Comparison of ENCODE assay signal across 8 cellular contexts in the genomic region with DNA sequence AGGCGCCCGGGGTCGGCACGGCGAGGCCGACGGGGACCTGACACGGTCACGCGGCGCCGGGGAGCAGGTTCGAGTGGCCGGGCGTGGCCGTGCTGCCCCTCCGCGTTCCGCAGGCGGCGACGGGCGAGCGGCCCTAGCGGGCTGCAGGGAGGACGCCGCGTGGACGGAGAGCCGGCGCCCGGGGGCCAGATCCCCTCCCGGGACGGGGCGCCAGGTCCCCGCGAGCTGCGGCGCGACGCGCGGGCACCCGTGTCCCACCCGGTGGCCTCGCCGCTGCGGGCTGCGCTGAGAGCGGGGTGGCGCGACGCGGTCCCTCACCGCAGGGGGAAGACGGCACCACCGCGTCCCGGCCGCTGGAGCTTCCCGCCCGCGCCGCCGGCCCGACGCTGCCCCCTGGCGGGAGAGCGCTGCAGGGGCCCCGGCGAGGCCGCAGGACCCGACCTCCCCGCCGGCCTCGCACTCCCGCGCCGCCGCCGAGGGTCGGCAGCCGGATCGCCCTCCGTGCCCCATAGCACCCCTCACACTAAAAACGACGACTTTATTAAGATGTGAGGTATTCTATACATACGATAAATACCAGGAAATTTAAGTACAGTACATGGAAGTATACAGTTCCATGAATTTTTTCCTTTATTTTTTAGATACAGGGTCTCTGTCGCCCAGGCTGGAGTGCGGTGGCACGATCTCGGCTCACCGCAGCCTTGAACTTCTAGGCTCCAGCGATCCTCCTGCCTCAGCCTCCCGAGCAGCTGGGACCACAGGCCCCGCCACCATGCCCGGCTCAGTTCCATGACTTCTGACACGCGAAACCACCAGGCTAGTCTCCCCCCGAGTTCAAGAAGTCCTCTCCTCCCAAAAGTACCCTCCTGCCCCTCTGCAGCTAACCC. TPM values are rescaled to one million over a fixed set of nuclear protein-coding genes. Genes with fewer than 3 reads are reported as not detected.
DNase-seq lines count a peak whose midpoint lies in the region; ATAC-seq, FAIRE-seq and TF ChIP-seq lines count a peak whose summit lies in the region.

No MANE protein-coding gene starts in this region.

- H3K9me3 ChIP-seq in CD4-positive, alpha-beta memory T cell (ENCODE audit: control insufficient read depth in 1 of 2, low read length in 2 of 2): no peaks in the 10 kb centered on the region
- no peaks in the 10 kb centered on the region for H3K9me3 ChIP-seq in osteoblast (ENCODE audit: low read depth, low read length)
- H3K9me3 ChIP-seq in tibial nerve: no peaks in the 10 kb centered on the region

- H3K4me1 Mint-ChIP-seq in CD4-positive, alpha-beta memory T cell: peaks cover 0 to 16% (median 4%) of the 10 kb centered on the region in 4 donors

- H3K4me1 ChIP-seq in CD4-positive, alpha-beta memory T cell (ENCODE audit: insufficient read depth, low read length): peaks cover 8% of the 10 kb centered on the region
- H3K4me1 ChIP-seq in osteoblast (ENCODE audit: insufficient read depth, low read length) (peaks cover 11% of the 10 kb centered on the region), tibial nerve (peaks cover 0 to 23% (median 4%) of the 10 kb centered on the region in 4 donors)

- H3K4me2 ChIP-seq in osteoblast (ENCODE audit: insufficient read depth, low read length): peak overlapping the region; percentile 80

- H3K27me3 ChIP-seq in CD4-positive, alpha-beta memory T cell (ENCODE audit: insufficient read depth, low read length): no peaks in the 10 kb centered on the region
- no peaks in the 10 kb centered on the region for H3K27me3 ChIP-seq in osteoblast (ENCODE audit: insufficient read depth, low read length)
- no peaks in the 10 kb centered on the region for H3K27me3 ChIP-seq in tibial nerve

- peak overlapping the region; percentile 4 for H3K27ac ChIP-seq in CD4-positive, alpha-beta memory T cell (ENCODE audit: low read depth, low read length)
- H3K27ac ChIP-seq in osteoblast (ENCODE audit: low read depth, low read length) (no peak overlapping the region), tibial nerve (peak overlapping the region in 3 of 4 donors; percentile 62 to 84 (median 65))

- CTCF ChIA-PET in CD4-positive, alpha-beta memory T cell (lab: Charles Lee; ENCODE audit: partially characterized antibody): interaction anchor here (0.6 to 3.8 kb wide), 6 partner anchors 11 to 716 kb away, joined by 3 to 51 read pairs (median 3); no protein-coding TSS in a partner anchor

- TF ChIP-seq POLR2A in tibial nerve (IDR thresholded peaks at IDR 0.05): peak in 1 of 2 donors; percentile 29

- H2AFZ ChIP-seq in osteoblast (ENCODE audit: low read length): peak overlapping the region; percentile 77

- intact Hi-C loops in CD4-positive, alpha-beta memory T cell (cut with micrococcal nuclease): loop anchor here (1.0 to 2.0 kb wide), 4 partner anchors 28 to 433 kb away; partner anchors contain the start of gene NCBP2

- H3K9me3 Mint-ChIP-seq in CD4-positive, alpha-beta memory T cell: no peaks in the 10 kb centered on the region

- no peaks in the 10 kb centered on the region for H4K20me1 ChIP-seq in osteoblast (ENCODE audit: insufficient read depth, low read length)

- peak overlapping the region in 3 of 7 donors; percentile 17 to 71 (median 41) for H3K27ac Mint-ChIP-seq in CD4-positive, alpha-beta memory T cell

- ATAC-seq in GM19438 (IDR thresholded peaks at IDR 0.05; ENCODE audit: low read depth, unreplicated experiment): peak; percentile 57

- H3K36me3 ChIP-seq in CD4-positive, alpha-beta memory T cell (ENCODE audit: insufficient read depth, low read length): no peaks in the 10 kb centered on the region
- H3K36me3 ChIP-seq in osteoblast (ENCODE audit: insufficient read depth, low read length) (no peaks in the 10 kb centered on the region), tibial nerve (peaks cover 0 to 23% (median 0%) of the 10 kb centered on the region in 3 donors)

- POLR2A ChIA-PET in CD4-positive, alpha-beta memory T cell (lab: Charles Lee; ENCODE audit: partially characterized antibody): interaction anchor here (1.0 to 1.9 kb wide), 3 partner anchors 28 to 229 kb away, joined by 3 to 12 read pairs (median 6); partner anchors contain the start of gene NCBP2

- no peak for FAIRE-seq in RCC 7860 (lab: Jason Lieb, UNC)

- peaks cover 0 to 1% of the 10 kb centered on the region in 2 donors for H3K27me3 Mint-ChIP-seq in CD4-positive, alpha-beta memory T cell

- H3K4me3 Mint-ChIP-seq in CD4-positive, alpha-beta memory T cell: peak overlapping the region; percentile 67 to 86 (median 80)

- peak overlapping the region in 1 of 2 donors; percentile 64 for H3K4me3 ChIP-seq in CD4-positive, alpha-beta memory T cell (ENCODE audit: low read length in 2 of 2)
- H3K4me3 ChIP-seq in osteoblast (ENCODE audit: insufficient read depth, low read length) (peak overlapping the region; percentile 78), tibial nerve (peak overlapping the region; percentile 79 to 93 (median 82))

- no peaks in the 10 kb centered on the region for H3K79me2 ChIP-seq in osteoblast (ENCODE audit: insufficient read depth, low read length)

- 14 to 19% methylated on average over 50 to 61 of the region's 100 CpGs for WGBS in tibial nerve, 2 donors

- TF ChIP-seq EP300 in tibial nerve (IDR thresholded peaks at IDR 0.05): no peak

- peak; percentile 53 to 69 (median 68) for DNase-seq in CD4-positive, alpha-beta memory T cell
- DNase-seq in HPDE6-E6E7 (ENCODE audit: extremely low spot score) (peak; percentile 74), RCC 7860 (ENCODE audit: low spot score) (peak; percentile 13), germinal center (ENCODE audit: low spot score) (peak; percentile 84), osteoblast (ENCODE audit: insufficient read length, low spot score, missing footprints) (peak; percentile 98), tibial nerve (ENCODE audit: low spot score in 2 of 2) (no peak)
- DNase-seq in activated effector memory CD4-positive, alpha-beta T cell treated with Interleukin-2 at 50 U/mL for 16 hours: peak; percentile 53

- TF ChIP-seq CTCF in osteoblast (IDR thresholded peaks at IDR 0.05; ENCODE audit: extremely low read depth, low read depth, low read length): peak; percentile 48
- TF ChIP-seq CTCF in tibial nerve (IDR thresholded peaks at IDR 0.05): peak; percentile 90 to 98 (median 96)

- no peaks in the 10 kb centered on the region for H3K36me3 Mint-ChIP-seq in CD4-positive, alpha-beta memory T cell

RNA-seq across cellular contexts. Expression of gene PIGZ, which starts 1.3 kb away (rescaled TPM):
- 1 to 10 TPM in 1 of 2 experiments, under 1 TPM in 1; 0.33 to 1.2 TPM for total RNA-seq in CD4-positive, alpha-beta memory T cell
- under 1 TPM; 0.42 to 0.70 TPM for polyA plus RNA-seq in CD4-positive, alpha-beta memory T cell
- total RNA-seq in osteoblast: 2.9 and 4.0 TPM in 2 replicates
- 10 to 100 TPM; 14.9 to 31.8 (median 25.7) TPM for total RNA-seq in tibial nerve

RNA-seq across cellular contexts. Expression of gene NCBP2, which starts 27.6 kb away (rescaled TPM):
- 10 to 100 TPM; 71.4 to 73.7 TPM for total RNA-seq in CD4-positive, alpha-beta memory T cell
- 10 to 100 TPM; 65.1 to 82.2 TPM for polyA plus RNA-seq in CD4-positive, alpha-beta memory T cell
- 43.1 and 43.9 TPM in 2 replicates for total RNA-seq in osteoblast
- 10 to 100 TPM; 25.1 to 45.6 (median 36.6) TPM for total RNA-seq in tibial nerve

RNA-seq across cellular contexts. Expression of gene MELTF, which starts 59.7 kb away (rescaled TPM):
- 1 to 10 TPM; 1.2 to 1.4 TPM for total RNA-seq in CD4-positive, alpha-beta memory T cell
- polyA plus RNA-seq in CD4-positive, alpha-beta memory T cell: under 1 TPM in 1 of 2 donors, not detected in 1; 0.92 TPM
- total RNA-seq in osteoblast (2.4 and 5.1 TPM in 2 replicates), tibial nerve (1 to 10 TPM; 3.3 to 8.8 (median 7.0) TPM)

Comparison
In these comparisons a context has a peak if more than half of its experiments do, and no peak if none do; other contexts are left out.
1. DNase-seq: peak in CD4-positive, alpha-beta memory T cell (5 of 5), HPDE6-E6E7 (single experiment), RCC 7860 (single experiment), activated effector memory CD4-positive, alpha-beta T cell treated with Interleukin-2 at 50 U/mL for 16 hours (single experiment), germinal center (single experiment) and osteoblast (single experiment); none in tibial nerve (0 of 2).